In genomic region chr11:111870522-111870886, GRCh38 we compare ENCODE assay signal across 8 cellular contexts. TPM values are rescaled to one million over a fixed set of nuclear protein-coding genes. Genes with fewer than 3 reads are reported as not detected.
DNase-seq lines count a peak whose midpoint lies in the region; ATAC-seq and TF ChIP-seq lines count a peak whose summit lies in the region.

No MANE protein-coding gene starts in this region.

- H3K27ac ChIP-seq in liver (ENCODE audit: low read depth in 1 of 2, low read length in 2 of 2) = no peak overlapping the region
- peak overlapping the region in 3 of 4 donors; percentile 84 to 95 (median 95) for H3K27ac ChIP-seq in upper lobe of left lung

- TF ChIP-seq RAD21 in liver (IDR thresholded peaks at IDR 0.05) = no peak

- TF ChIP-seq POLR2A in upper lobe of left lung (IDR thresholded peaks at IDR 0.05) = no peak

- ATAC-seq in HG03159 (IDR thresholded peaks at IDR 0.05; ENCODE audit: unreplicated experiment) (peak; percentile 2), upper lobe of left lung (ENCODE audit: low FRiP score in 2 of 2) (no peak)
- ATAC-seq in activated naive CD4-positive, alpha-beta T cell treated with anti-CD3 and anti-CD28 coated beads, Interleukin-2, amount 50 U/mL, for 72 hours = peak; percentile 6 to 24

- peak overlapping the region; percentile 90 for H3K4me3 Mint-ChIP-seq in T-helper 1 cell treated with Interleukin-12 subunit alpha and Interleukin-12 subunit beta and Interleukin-4 antibody, amounts not matched to agents 30 μg/mL and 1 μg/mL, for 36 hours

- TF ChIP-seq CTCF in liver (IDR thresholded peaks at IDR 0.05; ENCODE audit: low read depth, low read length, missing input control) = no peak
- TF ChIP-seq CTCF in upper lobe of left lung (IDR thresholded peaks at IDR 0.05) = no peak

- peak overlapping the region; percentile 80 to 94 (median 84) for H3K4me3 ChIP-seq in liver (ENCODE audit: low read depth in 1 of 3, low read length in 3 of 3)
- peak overlapping the region; percentile 84 to 98 (median 94) for H3K4me3 ChIP-seq in upper lobe of left lung

- H3K4me1 ChIP-seq in liver (ENCODE audit: control insufficient read depth in 4 of 4, insufficient read depth in 4 of 4, low read length in 3 of 4) (peaks cover 0 to 17% (median 13%) of the 10 kb centered on the region in 4 donors), upper lobe of left lung (peaks cover 9 to 21% (median 14%) of the 10 kb centered on the region in 4 donors)

- peaks cover 20% of the 10 kb centered on the region for H3K36me3 Mint-ChIP-seq in T-helper 1 cell treated with Interleukin-12 subunit alpha and Interleukin-12 subunit beta and Interleukin-4 antibody, amounts not matched to agents 30 μg/mL and 1 μg/mL, for 36 hours (ENCODE audit: low read depth)
- peaks cover 10 to 31% of the 10 kb centered on the region in 2 donors for H3K36me3 Mint-ChIP-seq in activated naive CD4-positive, alpha-beta T cell treated with anti-CD3 and anti-CD28 coated beads, Interleukin-2, amount 50 U/mL, for 72 hours

- H3K27me3 ChIP-seq in liver (ENCODE audit: control insufficient read depth in 4 of 4, insufficient read depth in 4 of 4, low read length in 3 of 4) = no peaks in the 10 kb centered on the region
- H3K27me3 ChIP-seq in upper lobe of left lung = no peaks in the 10 kb centered on the region

- peak overlapping the region; percentile 33 to 84 for H3K9ac ChIP-seq in liver (ENCODE audit: low read depth in 1 of 2, low read length in 2 of 2)

- peak overlapping the region; percentile 88 for H3K27ac Mint-ChIP-seq in T-helper 1 cell treated with Interleukin-12 subunit alpha and Interleukin-12 subunit beta and Interleukin-4 antibody, amounts not matched to agents 30 μg/mL and 1 μg/mL, for 36 hours
- H3K27ac Mint-ChIP-seq in activated naive CD4-positive, alpha-beta T cell treated with anti-CD3 and anti-CD28 coated beads, Interleukin-2, amount 50 U/mL, for 72 hours = peak overlapping the region; percentile 90 to 93

- DNase-seq in T-helper 1 cell (no peak), upper lobe of left lung (no peak), UCSD-AML1 (lab: John Stamatoyannopoulos, UW; ENCODE audit: unreplicated experiment) (no peak), midbrain (lab: John Stamatoyannopoulos, UW) (no peak)
- no peak for DNase-seq in activated naive CD4-positive, alpha-beta T cell treated with anti-CD3 and anti-CD28 coated beads, Interleukin-2, amount 50 U/mL, for 72 hours (ENCODE audit: low spot score in 2 of 2)

- H3K27me3 Mint-ChIP-seq in T-helper 1 cell treated with Interleukin-12 subunit alpha and Interleukin-12 subunit beta and Interleukin-4 antibody, amounts not matched to agents 30 μg/mL and 1 μg/mL, for 36 hours (ENCODE audit: low read depth) = no peaks in the 10 kb centered on the region

- no peaks in the 10 kb centered on the region for H3K9me3 Mint-ChIP-seq in T-helper 1 cell treated with Interleukin-12 subunit alpha and Interleukin-12 subunit beta and Interleukin-4 antibody, amounts not matched to agents 30 μg/mL and 1 μg/mL, for 36 hours
- no peaks in the 10 kb centered on the region for H3K9me3 Mint-ChIP-seq in activated naive CD4-positive, alpha-beta T cell treated with anti-CD3 and anti-CD28 coated beads, Interleukin-2, amount 50 U/mL, for 72 hours

- H3K4me1 Mint-ChIP-seq in T-helper 1 cell treated with Interleukin-12 subunit alpha and Interleukin-12 subunit beta and Interleukin-4 antibody, amounts not matched to agents 30 μg/mL and 1 μg/mL, for 36 hours (ENCODE audit: low read depth) = peaks cover 12% of the 10 kb centered on the region

- H3K36me3 ChIP-seq in liver (ENCODE audit: control insufficient read depth in 4 of 4, insufficient read depth in 3 of 4, low read depth in 1 of 4, low read length in 3 of 4) (peaks cover 5 to 18% (median 11%) of the 10 kb centered on the region in 4 donors), upper lobe of left lung (peaks cover 5 to 37% (median 9%) of the 10 kb centered on the region in 4 donors)

- TF ChIP-seq EP300 in upper lobe of left lung (IDR thresholded peaks at IDR 0.05) = no peak

- H3K9me3 ChIP-seq in liver (ENCODE audit: control insufficient read depth in 4 of 4, low read length in 3 of 4) (no peaks in the 10 kb centered on the region), upper lobe of left lung (no peaks in the 10 kb centered on the region)

TF ChIP-seq in liver, 16 proteins besides CTCF, POLR2A, EP300 and RAD21:
- TF ChIP-seq, protein P1, sequence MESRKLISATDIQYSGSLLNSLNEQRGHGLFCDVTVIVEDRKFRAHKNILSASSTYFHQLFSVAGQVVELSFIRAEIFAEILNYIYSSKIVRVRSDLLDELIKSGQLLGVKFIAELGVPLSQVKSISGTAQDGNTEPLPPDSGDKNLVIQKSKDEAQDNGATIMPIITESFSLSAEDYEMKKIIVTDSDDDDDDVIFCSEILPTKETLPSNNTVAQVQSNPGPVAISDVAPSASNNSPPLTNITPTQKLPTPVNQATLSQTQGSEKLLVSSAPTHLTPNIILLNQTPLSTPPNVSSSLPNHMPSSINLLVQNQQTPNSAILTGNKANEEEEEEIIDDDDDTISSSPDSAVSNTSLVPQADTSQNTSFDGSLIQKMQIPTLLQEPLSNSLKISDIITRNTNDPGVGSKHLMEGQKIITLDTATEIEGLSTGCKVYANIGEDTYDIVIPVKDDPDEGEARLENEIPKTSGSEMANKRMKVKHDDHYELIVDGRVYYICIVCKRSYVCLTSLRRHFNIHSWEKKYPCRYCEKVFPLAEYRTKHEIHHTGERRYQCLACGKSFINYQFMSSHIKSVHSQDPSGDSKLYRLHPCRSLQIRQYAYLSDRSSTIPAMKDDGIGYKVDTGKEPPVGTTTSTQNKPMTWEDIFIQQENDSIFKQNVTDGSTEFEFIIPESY (IDR thresholded peaks at IDR 0.05) = no peak
- TF ChIP-seq MAX (IDR thresholded peaks at IDR 0.05) (no peak), HNF4G (IDR thresholded peaks at IDR 0.05) (no peak), YY1 (IDR thresholded peaks at IDR 0.05) (no peak), TAF1 (conservative IDR thresholded peaks at IDR 0.05) (no peak), EGR1 (IDR thresholded peaks at IDR 0.05; ENCODE audit: low read depth in 2 of 2) (no peak), RXRA (IDR thresholded peaks at IDR 0.05) (no peak), REST (IDR thresholded peaks at IDR 0.05) (no peak), JUND (IDR thresholded peaks at IDR 0.05) (no peak)

RNA-seq across cellular contexts. Expression of gene ALG9, which starts 0.9 kb away (rescaled TPM):
- 10 to 100 TPM; 24.0 to 40.5 TPM for total RNA-seq in activated naive CD4-positive, alpha-beta T cell treated with anti-CD3 and anti-CD28 coated beads, Interleukin-2, amount 50 U/mL, for 72 hours
- 10 to 100 TPM; 25.5 to 36.3 TPM for total RNA-seq in liver
- polyA plus RNA-seq in liver = 10 to 100 TPM; 13.7 to 14.9 TPM
- total RNA-seq in upper lobe of left lung = 10 to 100 TPM; 15.7 to 34.8 (median 20.9) TPM

RNA-seq across cellular contexts. Expression of gene FDXACB1, which starts 8.5 kb away (rescaled TPM):
- 1 to 10 TPM; 4.9 to 5.1 TPM for total RNA-seq in activated naive CD4-positive, alpha-beta T cell treated with anti-CD3 and anti-CD28 coated beads, Interleukin-2, amount 50 U/mL, for 72 hours
- total RNA-seq in liver (1 to 10 TPM; 1.3 to 2.3 TPM), upper lobe of left lung (1 to 10 TPM in 5 of 6 donors, under 1 TPM in 1; 0.44 to 5.2 (median 2.6) TPM)
- polyA plus RNA-seq in liver = 1 to 10 TPM in 1 of 2 donors, under 1 TPM in 1; 0.95 to 1.3 TPM

RNA-seq across cellular contexts. Expression of gene CFAP68, which starts 8.8 kb away (rescaled TPM):
- 10 to 100 TPM; 30.8 to 35.7 TPM for total RNA-seq in activated naive CD4-positive, alpha-beta T cell treated with anti-CD3 and anti-CD28 coated beads, Interleukin-2, amount 50 U/mL, for 72 hours
- total RNA-seq in liver (1 to 10 TPM; 6.2 to 8.2 TPM), upper lobe of left lung (10 to 100 TPM in 5 of 6 donors, 1 to 10 TPM in 1; 2.1 to 29.4 (median 19.5) TPM)
- 10 to 100 TPM; 19.3 to 27.8 TPM for polyA plus RNA-seq in liver

RNA-seq across cellular contexts. Expression of gene CRYAB, which starts 41.1 kb away (rescaled TPM):
- not detected for total RNA-seq in activated naive CD4-positive, alpha-beta T cell treated with anti-CD3 and anti-CD28 coated beads, Interleukin-2, amount 50 U/mL, for 72 hours
- 1 to 10 TPM in 1 of 2 donors, under 1 TPM in 1; 0.33 to 2.6 TPM for total RNA-seq in liver
- 1 to 10 TPM; 4.7 to 8.6 TPM for polyA plus RNA-seq in liver
- total RNA-seq in upper lobe of left lung = 10 to 100 TPM; 21.0 to 79.7 (median 30.2) TPM

RNA-seq across cellular contexts. Expression of gene HSPB2, which starts 42.0 kb away (rescaled TPM):
- not detected for total RNA-seq in activated naive CD4-positive, alpha-beta T cell treated with anti-CD3 and anti-CD28 coated beads, Interleukin-2, amount 50 U/mL, for 72 hours
- under 1 TPM in 1 of 2 donors, not detected in 1; 0.14 TPM for total RNA-seq in liver
- under 1 TPM; 0.61 to 0.85 TPM for polyA plus RNA-seq in liver
- total RNA-seq in upper lobe of left lung = 1 to 10 TPM in 3 of 6 donors, under 1 TPM in 1, not detected in 2; 0.61 to 6.5 (median 1.9) TPM

Comparison
In these comparisons a context has a peak if more than half of its experiments do, and no peak if none do; other contexts are left out.
1. ATAC-seq: peak in HG03159 (single experiment) and activated naive CD4-positive, alpha-beta T cell treated with anti-CD3 and anti-CD28 coated beads, Interleukin-2, amount 50 U/mL, for 72 hours (2 of 2); none in upper lobe of left lung (0 of 2).
2. H3K27ac ChIP-seq: peak in upper lobe of left lung (3 of 4); none in liver (0 of 2).